2 cellular contexts compared by ENCODE assay signal in the genomic region with DNA sequence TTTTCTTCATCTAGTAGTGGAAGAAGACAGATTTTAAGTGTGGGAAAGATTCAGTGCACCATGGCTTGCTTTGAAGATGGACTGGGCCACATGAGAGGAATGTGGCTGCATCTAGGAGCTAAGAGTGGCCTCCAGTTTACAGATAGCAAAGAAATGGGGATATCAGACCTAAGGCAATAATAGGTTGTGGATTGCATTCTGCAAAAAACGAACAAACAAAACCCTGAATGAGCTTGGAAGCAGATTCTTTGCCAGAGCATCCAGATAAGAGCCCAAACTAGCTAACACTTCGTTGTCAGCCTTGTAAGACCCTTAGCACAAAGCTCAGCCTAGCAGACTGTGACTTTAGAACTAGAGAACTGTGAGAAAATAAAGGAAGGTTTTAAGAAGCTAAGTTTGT.
TF ChIP-seq lines count a peak whose summit lies in the region.

No MANE protein-coding gene starts in this region.

TF ChIP-seq in HepG2, 621 proteins besides CTCF, POLR2A, EP300 and RAD21:
- TF ChIP-seq, protein P1, sequence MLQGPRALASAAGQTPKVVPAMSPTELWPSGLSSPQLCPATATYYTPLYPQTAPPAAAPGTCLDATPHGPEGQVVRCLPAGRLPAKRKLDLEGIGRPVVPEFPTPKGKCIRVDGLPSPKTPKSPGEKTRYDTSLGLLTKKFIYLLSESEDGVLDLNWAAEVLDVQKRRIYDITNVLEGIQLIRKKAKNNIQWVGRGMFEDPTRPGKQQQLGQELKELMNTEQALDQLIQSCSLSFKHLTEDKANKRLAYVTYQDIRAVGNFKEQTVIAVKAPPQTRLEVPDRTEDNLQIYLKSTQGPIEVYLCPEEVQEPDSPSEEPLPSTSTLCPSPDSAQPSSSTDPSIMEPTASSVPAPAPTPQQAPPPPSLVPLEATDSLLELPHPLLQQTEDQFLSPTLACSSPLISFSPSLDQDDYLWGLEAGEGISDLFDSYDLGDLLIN (CRISPR knock-in tag; IDR thresholded peaks at IDR 0.05; ENCODE audit: borderline replicate concordance) = no peak
- TF ChIP-seq NCOR1 (IDR thresholded peaks at IDR 0.05; ENCODE audit: borderline replicate concordance, low read length) = no peak
- no peak for TF ChIP-seq NFE2L2 (IDR thresholded peaks at IDR 0.05; ENCODE audit: low read length)
- no peak for TF ChIP-seq NFIC (IDR thresholded peaks at IDR 0.05; ENCODE audit: low read length)
- TF ChIP-seq, protein P2, sequence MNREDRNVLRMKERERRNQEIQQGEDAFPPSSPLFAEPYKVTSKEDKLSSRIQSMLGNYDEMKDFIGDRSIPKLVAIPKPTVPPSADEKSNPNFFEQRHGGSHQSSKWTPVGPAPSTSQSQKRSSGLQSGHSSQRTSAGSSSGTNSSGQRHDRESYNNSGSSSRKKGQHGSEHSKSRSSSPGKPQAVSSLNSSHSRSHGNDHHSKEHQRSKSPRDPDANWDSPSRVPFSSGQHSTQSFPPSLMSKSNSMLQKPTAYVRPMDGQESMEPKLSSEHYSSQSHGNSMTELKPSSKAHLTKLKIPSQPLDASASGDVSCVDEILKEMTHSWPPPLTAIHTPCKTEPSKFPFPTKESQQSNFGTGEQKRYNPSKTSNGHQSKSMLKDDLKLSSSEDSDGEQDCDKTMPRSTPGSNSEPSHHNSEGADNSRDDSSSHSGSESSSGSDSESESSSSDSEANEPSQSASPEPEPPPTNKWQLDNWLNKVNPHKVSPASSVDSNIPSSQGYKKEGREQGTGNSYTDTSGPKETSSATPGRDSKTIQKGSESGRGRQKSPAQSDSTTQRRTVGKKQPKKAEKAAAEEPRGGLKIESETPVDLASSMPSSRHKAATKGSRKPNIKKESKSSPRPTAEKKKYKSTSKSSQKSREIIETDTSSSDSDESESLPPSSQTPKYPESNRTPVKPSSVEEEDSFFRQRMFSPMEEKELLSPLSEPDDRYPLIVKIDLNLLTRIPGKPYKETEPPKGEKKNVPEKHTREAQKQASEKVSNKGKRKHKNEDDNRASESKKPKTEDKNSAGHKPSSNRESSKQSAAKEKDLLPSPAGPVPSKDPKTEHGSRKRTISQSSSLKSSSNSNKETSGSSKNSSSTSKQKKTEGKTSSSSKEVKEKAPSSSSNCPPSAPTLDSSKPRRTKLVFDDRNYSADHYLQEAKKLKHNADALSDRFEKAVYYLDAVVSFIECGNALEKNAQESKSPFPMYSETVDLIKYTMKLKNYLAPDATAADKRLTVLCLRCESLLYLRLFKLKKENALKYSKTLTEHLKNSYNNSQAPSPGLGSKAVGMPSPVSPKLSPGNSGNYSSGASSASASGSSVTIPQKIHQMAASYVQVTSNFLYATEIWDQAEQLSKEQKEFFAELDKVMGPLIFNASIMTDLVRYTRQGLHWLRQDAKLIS (CRISPR knock-in tag; IDR thresholded peaks at IDR 0.05) = no peak

TF ChIP-seq in H1, 55 proteins besides CTCF, POLR2A, EP300 and RAD21:
- TF ChIP-seq CREB1 (IDR thresholded peaks at IDR 0.05) = no peak
- no peak for TF ChIP-seq BCL11A (IDR thresholded peaks at IDR 0.05; ENCODE audit: low read depth in 2 of 2, low read length in 2 of 2)
- no peak for TF ChIP-seq HDAC2 (IDR thresholded peaks at IDR 0.05; ENCODE audit: borderline replicate concordance in 1 of 2, low read depth in 2 of 2, low read length in 2 of 2)
- no peak for TF ChIP-seq ASH2L (IDR thresholded peaks at IDR 0.05; ENCODE audit: low read length)
- TF ChIP-seq RFX5 (IDR thresholded peaks at IDR 0.05; ENCODE audit: borderline replicate concordance, low read depth, low read length) = no peak
- no peak for TF ChIP-seq POLR2AphosphoS5 (IDR thresholded peaks at IDR 0.05; ENCODE audit: low read depth, low read length)
- TF ChIP-seq, protein P3, sequence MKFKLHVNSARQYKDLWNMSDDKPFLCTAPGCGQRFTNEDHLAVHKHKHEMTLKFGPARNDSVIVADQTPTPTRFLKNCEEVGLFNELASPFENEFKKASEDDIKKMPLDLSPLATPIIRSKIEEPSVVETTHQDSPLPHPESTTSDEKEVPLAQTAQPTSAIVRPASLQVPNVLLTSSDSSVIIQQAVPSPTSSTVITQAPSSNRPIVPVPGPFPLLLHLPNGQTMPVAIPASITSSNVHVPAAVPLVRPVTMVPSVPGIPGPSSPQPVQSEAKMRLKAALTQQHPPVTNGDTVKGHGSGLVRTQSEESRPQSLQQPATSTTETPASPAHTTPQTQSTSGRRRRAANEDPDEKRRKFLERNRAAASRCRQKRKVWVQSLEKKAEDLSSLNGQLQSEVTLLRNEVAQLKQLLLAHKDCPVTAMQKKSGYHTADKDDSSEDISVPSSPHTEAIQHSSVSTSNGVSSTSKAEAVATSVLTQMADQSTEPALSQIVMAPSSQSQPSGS (IDR thresholded peaks at IDR 0.05; ENCODE audit: low read length) = no peak
- TF ChIP-seq USF2 (IDR thresholded peaks at IDR 0.05; ENCODE audit: low read length) = no peak
